In genomic region chrX:135981662-135982061, GRCh38 we compare ENCODE assay signal across 1 cellular context.
TF ChIP-seq lines count a peak whose summit lies in the region.

No MANE protein-coding gene starts in this region.

TF ChIP-seq in K562, 482 proteins besides CTCF, POLR2A, EP300 and RAD21 (continued from another document):
- peak; percentile 90 for TF ChIP-seq PKNOX1 (IDR thresholded peaks at IDR 0.05)
- TF ChIP-seq ZNF740 (CRISPR knock-in tag; IDR thresholded peaks at IDR 0.05) = no peak
- TF ChIP-seq ZNF740 (tag; IDR thresholded peaks at IDR 0.05) = no peak
- no peak for TF ChIP-seq U2AF2 (optimal IDR thresholded peaks at IDR 0.05; ENCODE audit: low read depth, low read length)
- TF ChIP-seq NFIX (CRISPR knock-in tag; IDR thresholded peaks at IDR 0.05; ENCODE audit: low read depth) = peak; percentile 61; the same call in 1 of the 2 replicates
